Comparison of ENCODE assay signal across 19 cellular contexts in genomic region chr13:44347905-44348304, GRCh38. TPM values are rescaled to one million over a fixed set of nuclear protein-coding genes. Genes with fewer than 3 reads are reported as not detected.
"Had no signal": no experiment of that assay in that cellular context is flagged by ENCODE, and none has a peak within 500 bp of the region (broad histone marks: within the 10 kb centered on the region; RNA-seq: fewer than 3 reads in every experiment).

No MANE protein-coding gene starts in this region.

- H3K4me1 ChIP-seq: ascending aorta had no signal

- H3K9me3 ChIP-seq: ascending aorta, mucosa of descending colon, stomach, thoracic aorta had no signal

- ATAC-seq: activated CD8-positive, alpha-beta memory T cell treated with anti-CD3 and anti-CD28 coated beads, Interleukin-2, amount 10 ng/mL, durations not matched to agents 7 days and 5 days; activated T-cell treated with anti-CD3 and anti-CD28 coated beads, Interleukin-2, amount 50 U/mL, for 4 hours; left colon; mucosa of descending colon; natural killer cell treated with Interleukin-12 subunit alpha and Interleukin-12 subunit beta and Interleukin-15 and Interleukin-18, amount 100 ng/mL, for 72 hours had no signal

- FAIRE-seq: colon had no signal

- H3K27me3 ChIP-seq: ascending aorta, stomach had no signal

- H3K36me3 ChIP-seq: ascending aorta, stomach, thoracic aorta had no signal

- H3K27ac ChIP-seq: ascending aorta, thoracic aorta had no signal

- DNase-seq: activated CD4-positive, alpha-beta T cell treated with anti-CD3 and anti-CD28 coated beads, Interleukin-2, amount 50 U/mL, for 4 hours; activated CD4-positive, CD25-positive, alpha-beta regulatory T cell treated with anti-CD3 and anti-CD28 coated beads, Interleukin-2, amount 50 U/mL, for 72 hours; activated CD8-positive, alpha-beta memory T cell treated with anti-CD3 and anti-CD28 coated beads, Interleukin-2, amount 10 ng/mL, durations not matched to agents 7 days and 5 days; activated gamma-delta T cell; activated naive CD8-positive, alpha-beta T cell treated with anti-CD3 and anti-CD28 coated beads for 36 hours; activated T-cell treated with anti-CD3 and anti-CD28 coated beads, Interleukin-2, amount 50 U/mL, for 4 hours; effector CD4-positive, alpha-beta T cell; glutamatergic neuron; immature natural killer cell; left colon; mucosa of descending colon; occipital lobe; stimulated activated CD4-positive, alpha-beta T cell treated with anti-CD3 and anti-CD28 coated beads, Interleukin-15, amount 100 ng/mL, for 24 hours; stomach; SW 1271 had no signal

- H3K4me3 ChIP-seq: ascending aorta, mucosa of descending colon, stomach, thoracic aorta had no signal

RNA-seq across cellular contexts. Expression of gene SERP2, which starts 25.7 kb away (rescaled TPM):
- total RNA-seq: activated CD8-positive, alpha-beta memory T cell treated with anti-CD3 and anti-CD28 coated beads, Interleukin-2, amount 10 ng/mL, durations not matched to agents 7 days and 5 days had no signal
